Comparison of ENCODE assay signal across 2 cellular contexts in the genomic region with DNA sequence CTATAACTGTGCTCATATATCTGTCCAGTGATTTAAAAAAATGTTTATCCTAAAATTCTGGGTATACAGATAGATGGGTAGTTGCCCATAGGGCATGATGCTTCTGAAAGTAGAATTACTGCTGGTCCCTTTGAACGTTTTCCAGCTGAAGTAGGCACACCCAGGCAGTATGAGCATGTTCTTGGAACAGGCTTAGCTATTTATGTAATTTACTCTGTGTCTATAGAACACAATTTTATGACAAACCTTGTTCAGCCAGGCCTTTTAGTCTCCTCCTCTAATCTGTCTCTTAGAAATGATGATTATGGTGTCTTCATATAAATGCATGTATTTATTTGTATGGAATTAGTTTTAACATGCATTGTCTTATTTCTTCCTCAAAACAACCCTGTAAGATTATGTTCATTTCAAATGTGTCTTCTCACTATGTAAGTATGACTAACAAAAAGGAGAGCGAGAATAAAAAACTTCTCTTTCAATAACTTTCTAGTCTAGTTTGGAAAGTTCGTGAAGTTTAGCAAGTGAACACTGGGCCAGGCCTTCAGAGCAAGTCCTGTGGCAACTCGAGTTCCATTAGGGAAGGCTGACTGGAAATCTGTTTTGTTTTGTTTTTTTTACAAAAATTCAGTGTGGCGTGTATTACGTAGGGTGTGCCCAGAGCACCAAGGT.
TF ChIP-seq lines count a peak whose summit lies in the region.

No MANE protein-coding gene starts in this region.

TF ChIP-seq in HEK293, 187 proteins besides CTCF, POLR2A, EP300 and RAD21:
- TF ChIP-seq PRDM1 (tag by site-specific recombination; IDR thresholded peaks at IDR 0.05) (0 out of 2 replicates have a peak, but pooled peaks have one; percentile 30), ZNF555 (tag by site-specific recombination; conservative IDR thresholded peaks at IDR 0.05) (no peak)
TF ChIP-seq in HEK293: peak in this region for 1.

TF ChIP-seq in GM12878, 131 proteins besides CTCF, POLR2A, EP300 and RAD21:
- TF ChIP-seq, protein P1, sequence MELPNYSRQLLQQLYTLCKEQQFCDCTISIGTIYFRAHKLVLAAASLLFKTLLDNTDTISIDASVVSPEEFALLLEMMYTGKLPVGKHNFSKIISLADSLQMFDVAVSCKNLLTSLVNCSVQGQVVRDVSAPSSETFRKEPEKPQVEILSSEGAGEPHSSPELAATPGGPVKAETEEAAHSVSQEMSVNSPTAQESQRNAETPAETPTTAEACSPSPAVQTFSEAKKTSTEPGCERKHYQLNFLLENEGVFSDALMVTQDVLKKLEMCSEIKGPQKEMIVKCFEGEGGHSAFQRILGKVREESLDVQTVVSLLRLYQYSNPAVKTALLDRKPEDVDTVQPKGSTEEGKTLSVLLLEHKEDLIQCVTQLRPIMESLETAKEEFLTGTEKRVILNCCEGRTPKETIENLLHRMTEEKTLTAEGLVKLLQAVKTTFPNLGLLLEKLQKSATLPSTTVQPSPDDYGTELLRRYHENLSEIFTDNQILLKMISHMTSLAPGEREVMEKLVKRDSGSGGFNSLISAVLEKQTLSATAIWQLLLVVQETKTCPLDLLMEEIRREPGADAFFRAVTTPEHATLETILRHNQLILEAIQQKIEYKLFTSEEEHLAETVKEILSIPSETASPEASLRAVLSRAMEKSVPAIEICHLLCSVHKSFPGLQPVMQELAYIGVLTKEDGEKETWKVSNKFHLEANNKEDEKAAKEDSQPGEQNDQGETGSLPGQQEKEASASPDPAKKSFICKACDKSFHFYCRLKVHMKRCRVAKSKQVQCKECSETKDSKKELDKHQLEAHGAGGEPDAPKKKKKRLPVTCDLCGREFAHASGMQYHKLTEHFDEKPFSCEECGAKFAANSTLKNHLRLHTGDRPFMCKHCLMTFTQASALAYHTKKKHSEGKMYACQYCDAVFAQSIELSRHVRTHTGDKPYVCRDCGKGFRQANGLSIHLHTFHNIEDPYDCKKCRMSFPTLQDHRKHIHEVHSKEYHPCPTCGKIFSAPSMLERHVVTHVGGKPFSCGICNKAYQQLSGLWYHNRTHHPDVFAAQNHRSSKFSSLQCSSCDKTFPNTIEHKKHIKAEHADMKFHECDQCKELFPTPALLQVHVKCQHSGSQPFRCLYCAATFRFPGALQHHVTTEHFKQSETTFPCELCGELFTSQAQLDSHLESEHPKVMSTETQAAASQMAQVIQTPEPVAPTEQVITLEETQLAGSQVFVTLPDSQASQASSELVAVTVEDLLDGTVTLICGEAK (IDR thresholded peaks at IDR 0.05; ENCODE audit: borderline replicate concordance), result no peak
- TF ChIP-seq, protein P2, sequence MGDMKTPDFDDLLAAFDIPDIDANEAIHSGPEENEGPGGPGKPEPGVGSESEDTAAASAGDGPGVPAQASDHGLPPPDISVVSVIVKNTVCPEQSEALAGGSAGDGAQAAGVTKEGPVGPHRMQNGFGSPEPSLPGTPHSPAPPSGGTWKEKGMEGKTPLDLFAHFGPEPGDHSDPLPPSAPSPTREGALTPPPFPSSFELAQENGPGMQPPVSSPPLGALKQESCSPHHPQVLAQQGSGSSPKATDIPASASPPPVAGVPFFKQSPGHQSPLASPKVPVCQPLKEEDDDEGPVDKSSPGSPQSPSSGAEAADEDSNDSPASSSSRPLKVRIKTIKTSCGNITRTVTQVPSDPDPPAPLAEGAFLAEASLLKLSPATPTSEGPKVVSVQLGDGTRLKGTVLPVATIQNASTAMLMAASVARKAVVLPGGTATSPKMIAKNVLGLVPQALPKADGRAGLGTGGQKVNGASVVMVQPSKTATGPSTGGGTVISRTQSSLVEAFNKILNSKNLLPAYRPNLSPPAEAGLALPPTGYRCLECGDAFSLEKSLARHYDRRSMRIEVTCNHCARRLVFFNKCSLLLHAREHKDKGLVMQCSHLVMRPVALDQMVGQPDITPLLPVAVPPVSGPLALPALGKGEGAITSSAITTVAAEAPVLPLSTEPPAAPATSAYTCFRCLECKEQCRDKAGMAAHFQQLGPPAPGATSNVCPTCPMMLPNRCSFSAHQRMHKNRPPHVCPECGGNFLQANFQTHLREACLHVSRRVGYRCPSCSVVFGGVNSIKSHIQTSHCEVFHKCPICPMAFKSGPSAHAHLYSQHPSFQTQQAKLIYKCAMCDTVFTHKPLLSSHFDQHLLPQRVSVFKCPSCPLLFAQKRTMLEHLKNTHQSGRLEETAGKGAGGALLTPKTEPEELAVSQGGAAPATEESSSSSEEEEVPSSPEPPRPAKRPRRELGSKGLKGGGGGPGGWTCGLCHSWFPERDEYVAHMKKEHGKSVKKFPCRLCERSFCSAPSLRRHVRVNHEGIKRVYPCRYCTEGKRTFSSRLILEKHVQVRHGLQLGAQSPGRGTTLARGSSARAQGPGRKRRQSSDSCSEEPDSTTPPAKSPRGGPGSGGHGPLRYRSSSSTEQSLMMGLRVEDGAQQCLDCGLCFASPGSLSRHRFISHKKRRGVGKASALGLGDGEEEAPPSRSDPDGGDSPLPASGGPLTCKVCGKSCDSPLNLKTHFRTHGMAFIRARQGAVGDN (IDR thresholded peaks at IDR 0.05), result no peak
- no peak for TF ChIP-seq SMAD1 (IDR thresholded peaks at IDR 0.05; ENCODE audit: low read depth, partially characterized antibody)
- no peak for TF ChIP-seq ZBED1 (IDR thresholded peaks at IDR 0.05; ENCODE audit: borderline replicate concordance)
- TF ChIP-seq ZNF217 (IDR thresholded peaks at IDR 0.05), result no peak
- TF ChIP-seq, protein P3, sequence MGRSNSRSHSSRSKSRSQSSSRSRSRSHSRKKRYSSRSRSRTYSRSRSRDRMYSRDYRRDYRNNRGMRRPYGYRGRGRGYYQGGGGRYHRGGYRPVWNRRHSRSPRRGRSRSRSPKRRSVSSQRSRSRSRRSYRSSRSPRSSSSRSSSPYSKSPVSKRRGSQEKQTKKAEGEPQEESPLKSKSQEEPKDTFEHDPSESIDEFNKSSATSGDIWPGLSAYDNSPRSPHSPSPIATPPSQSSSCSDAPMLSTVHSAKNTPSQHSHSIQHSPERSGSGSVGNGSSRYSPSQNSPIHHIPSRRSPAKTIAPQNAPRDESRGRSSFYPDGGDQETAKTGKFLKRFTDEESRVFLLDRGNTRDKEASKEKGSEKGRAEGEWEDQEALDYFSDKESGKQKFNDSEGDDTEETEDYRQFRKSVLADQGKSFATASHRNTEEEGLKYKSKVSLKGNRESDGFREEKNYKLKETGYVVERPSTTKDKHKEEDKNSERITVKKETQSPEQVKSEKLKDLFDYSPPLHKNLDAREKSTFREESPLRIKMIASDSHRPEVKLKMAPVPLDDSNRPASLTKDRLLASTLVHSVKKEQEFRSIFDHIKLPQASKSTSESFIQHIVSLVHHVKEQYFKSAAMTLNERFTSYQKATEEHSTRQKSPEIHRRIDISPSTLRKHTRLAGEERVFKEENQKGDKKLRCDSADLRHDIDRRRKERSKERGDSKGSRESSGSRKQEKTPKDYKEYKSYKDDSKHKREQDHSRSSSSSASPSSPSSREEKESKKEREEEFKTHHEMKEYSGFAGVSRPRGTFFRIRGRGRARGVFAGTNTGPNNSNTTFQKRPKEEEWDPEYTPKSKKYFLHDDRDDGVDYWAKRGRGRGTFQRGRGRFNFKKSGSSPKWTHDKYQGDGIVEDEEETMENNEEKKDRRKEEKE (IDR thresholded peaks at IDR 0.05), result no peak
- no peak for TF ChIP-seq SIN3A (IDR thresholded peaks at IDR 0.05; ENCODE audit: low read depth, low read length)
- no peak for TF ChIP-seq STAT1 (conservative IDR thresholded peaks at IDR 0.05)
- no peak for TF ChIP-seq ETV6 (conservative IDR thresholded peaks at IDR 0.05 in 1 of 2, IDR thresholded peaks at IDR 0.05 in 1 of 2; ENCODE audit: borderline replicate concordance in 1 of 2, low read depth in 1 of 2)
- no peak for TF ChIP-seq SMARCA5 (IDR thresholded peaks at IDR 0.05)
- TF ChIP-seq, protein P4, sequence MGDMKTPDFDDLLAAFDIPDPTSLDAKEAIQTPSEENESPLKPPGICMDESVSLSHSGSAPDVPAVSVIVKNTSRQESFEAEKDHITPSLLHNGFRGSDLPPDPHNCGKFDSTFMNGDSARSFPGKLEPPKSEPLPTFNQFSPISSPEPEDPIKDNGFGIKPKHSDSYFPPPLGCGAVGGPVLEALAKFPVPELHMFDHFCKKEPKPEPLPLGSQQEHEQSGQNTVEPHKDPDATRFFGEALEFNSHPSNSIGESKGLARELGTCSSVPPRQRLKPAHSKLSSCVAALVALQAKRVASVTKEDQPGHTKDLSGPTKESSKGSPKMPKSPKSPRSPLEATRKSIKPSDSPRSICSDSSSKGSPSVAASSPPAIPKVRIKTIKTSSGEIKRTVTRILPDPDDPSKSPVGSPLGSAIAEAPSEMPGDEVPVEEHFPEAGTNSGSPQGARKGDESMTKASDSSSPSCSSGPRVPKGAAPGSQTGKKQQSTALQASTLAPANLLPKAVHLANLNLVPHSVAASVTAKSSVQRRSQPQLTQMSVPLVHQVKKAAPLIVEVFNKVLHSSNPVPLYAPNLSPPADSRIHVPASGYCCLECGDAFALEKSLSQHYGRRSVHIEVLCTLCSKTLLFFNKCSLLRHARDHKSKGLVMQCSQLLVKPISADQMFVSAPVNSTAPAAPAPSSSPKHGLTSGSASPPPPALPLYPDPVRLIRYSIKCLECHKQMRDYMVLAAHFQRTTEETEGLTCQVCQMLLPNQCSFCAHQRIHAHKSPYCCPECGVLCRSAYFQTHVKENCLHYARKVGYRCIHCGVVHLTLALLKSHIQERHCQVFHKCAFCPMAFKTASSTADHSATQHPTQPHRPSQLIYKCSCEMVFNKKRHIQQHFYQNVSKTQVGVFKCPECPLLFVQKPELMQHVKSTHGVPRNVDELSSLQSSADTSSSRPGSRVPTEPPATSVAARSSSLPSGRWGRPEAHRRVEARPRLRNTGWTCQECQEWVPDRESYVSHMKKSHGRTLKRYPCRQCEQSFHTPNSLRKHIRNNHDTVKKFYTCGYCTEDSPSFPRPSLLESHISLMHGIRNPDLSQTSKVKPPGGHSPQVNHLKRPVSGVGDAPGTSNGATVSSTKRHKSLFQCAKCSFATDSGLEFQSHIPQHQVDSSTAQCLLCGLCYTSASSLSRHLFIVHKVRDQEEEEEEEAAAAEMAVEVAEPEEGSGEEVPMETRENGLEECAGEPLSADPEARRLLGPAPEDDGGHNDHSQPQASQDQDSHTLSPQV (IDR thresholded peaks at IDR 0.05), result no peak
- TF ChIP-seq BCL11A (IDR thresholded peaks at IDR 0.05; ENCODE audit: low read depth, low read length), result no peak
- no peak for TF ChIP-seq ZNF24 (IDR thresholded peaks at IDR 0.05)
- TF ChIP-seq CHD2 (IDR thresholded peaks at IDR 0.05; ENCODE audit: borderline replicate concordance, low read depth, low read length), result no peak
- TF ChIP-seq, protein P5, sequence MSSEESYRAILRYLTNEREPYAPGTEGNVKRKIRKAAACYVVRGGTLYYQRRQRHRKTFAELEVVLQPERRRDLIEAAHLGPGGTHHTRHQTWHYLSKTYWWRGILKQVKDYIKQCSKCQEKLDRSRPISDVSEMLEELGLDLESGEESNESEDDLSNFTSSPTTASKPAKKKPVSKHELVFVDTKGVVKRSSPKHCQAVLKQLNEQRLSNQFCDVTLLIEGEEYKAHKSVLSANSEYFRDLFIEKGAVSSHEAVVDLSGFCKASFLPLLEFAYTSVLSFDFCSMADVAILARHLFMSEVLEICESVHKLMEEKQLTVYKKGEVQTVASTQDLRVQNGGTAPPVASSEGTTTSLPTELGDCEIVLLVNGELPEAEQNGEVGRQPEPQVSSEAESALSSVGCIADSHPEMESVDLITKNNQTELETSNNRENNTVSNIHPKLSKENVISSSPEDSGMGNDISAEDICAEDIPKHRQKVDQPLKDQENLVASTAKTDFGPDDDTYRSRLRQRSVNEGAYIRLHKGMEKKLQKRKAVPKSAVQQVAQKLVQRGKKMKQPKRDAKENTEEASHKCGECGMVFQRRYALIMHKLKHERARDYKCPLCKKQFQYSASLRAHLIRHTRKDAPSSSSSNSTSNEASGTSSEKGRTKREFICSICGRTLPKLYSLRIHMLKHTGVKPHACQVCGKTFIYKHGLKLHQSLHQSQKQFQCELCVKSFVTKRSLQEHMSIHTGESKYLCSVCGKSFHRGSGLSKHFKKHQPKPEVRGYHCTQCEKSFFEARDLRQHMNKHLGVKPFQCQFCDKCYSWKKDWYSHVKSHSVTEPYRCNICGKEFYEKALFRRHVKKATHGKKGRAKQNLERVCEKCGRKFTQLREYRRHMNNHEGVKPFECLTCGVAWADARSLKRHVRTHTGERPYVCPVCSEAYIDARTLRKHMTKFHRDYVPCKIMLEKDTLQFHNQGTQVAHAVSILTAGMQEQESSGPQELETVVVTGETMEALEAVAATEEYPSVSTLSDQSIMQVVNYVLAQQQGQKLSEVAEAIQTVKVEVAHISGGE (CRISPR knock-in tag; IDR thresholded peaks at IDR 0.05), result no peak
- TF ChIP-seq RFX5 (IDR thresholded peaks at IDR 0.05; ENCODE audit: low read depth, low read length), result no peak
- TF ChIP-seq EED (IDR thresholded peaks at IDR 0.05; ENCODE audit: low read depth), result no peak
- TF ChIP-seq MTA2 (IDR thresholded peaks at IDR 0.05; ENCODE audit: low read depth), result no peak
- TF ChIP-seq NR2F1 (conservative IDR thresholded peaks at IDR 0.05), result no peak
TF ChIP-seq in GM12878: peak in this region for 0.
